ENCODE assay signal across 10 cellular contexts in the genomic region with DNA sequence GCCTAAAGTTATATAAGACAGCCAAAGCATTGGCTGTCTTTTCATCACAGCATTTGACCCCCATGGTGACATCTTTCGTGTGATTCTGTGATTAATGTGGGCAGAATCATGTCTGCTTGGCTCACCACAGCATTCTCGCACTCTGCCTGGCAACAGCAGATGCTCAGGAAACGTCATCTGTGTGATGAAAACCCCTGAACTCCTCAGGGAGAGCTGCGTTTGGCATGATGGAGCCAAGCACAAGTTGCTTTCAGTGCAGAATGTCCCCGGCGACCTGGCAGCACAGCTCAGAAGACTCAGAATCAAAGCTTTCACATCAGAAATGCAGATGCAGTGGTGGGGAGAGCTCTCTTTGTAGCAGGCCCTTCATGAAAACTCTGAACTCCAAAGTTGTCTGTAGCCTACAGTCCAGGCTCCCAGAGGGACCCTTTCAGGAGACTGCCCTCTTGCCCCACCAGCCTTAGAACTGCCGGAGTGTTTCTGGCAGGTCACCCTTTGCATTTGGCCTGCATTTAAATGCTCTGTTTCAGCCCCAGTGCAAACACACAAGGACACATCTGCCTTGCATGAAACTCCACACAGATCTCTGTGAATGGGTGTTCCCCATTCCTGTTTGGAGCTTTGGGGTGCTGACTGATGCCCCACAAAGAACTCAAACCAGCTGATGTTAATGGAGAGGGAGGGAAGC.
A peak's percentile ranks its signal among the peaks of the same experiment; 100 is the strongest.
DNase-seq lines count a peak whose midpoint lies in the region; ATAC-seq and TF ChIP-seq lines count a peak whose summit lies in the region.
"Had no signal": no experiment of that assay in that cellular context is flagged by ENCODE, and none has a peak within 500 bp of the region (broad histone marks: within the 10 kb centered on the region; RNA-seq: fewer than 3 reads in every experiment).

No MANE protein-coding gene starts in this region.

- intact Hi-C loops in uterus (cut with DNase I; ENCODE audit: low total_unique reads), result no loop called here

- peaks cover 4% of the 10 kb centered on the region for H3K27me3 Mint-ChIP-seq in activated naive CD4-positive, alpha-beta T cell treated with anti-CD3 and anti-CD28 coated beads, Interleukin-2, amount 10 ng/mL, durations not matched to agents 7 days and 5 days
- peaks cover 3% of the 10 kb centered on the region for H3K27me3 Mint-ChIP-seq in glutamatergic neuron (ENCODE audit: unreplicated experiment)

- H3K27ac Mint-ChIP-seq in activated naive CD4-positive, alpha-beta T cell treated with anti-CD3 and anti-CD28 coated beads, Interleukin-2, amount 50 U/mL, for 72 hours, result no peak overlapping the region
- H3K27ac Mint-ChIP-seq in activated naive CD4-positive, alpha-beta T cell treated with anti-CD3 and anti-CD28 coated beads, Interleukin-2, amount 10 ng/mL, durations not matched to agents 7 days and 5 days, result no peak overlapping the region
- peak overlapping the region; percentile 16 for H3K27ac Mint-ChIP-seq in glutamatergic neuron (ENCODE audit: unreplicated experiment)
- H3K27ac Mint-ChIP-seq: CD4-positive, CD25-positive, alpha-beta regulatory T cell had no signal

- H3K4me3 Mint-ChIP-seq in activated naive CD4-positive, alpha-beta T cell treated with anti-CD3 and anti-CD28 coated beads, Interleukin-2, amount 10 ng/mL, durations not matched to agents 7 days and 5 days, result no peak overlapping the region
- no peak overlapping the region for H3K4me3 Mint-ChIP-seq in glutamatergic neuron (ENCODE audit: unreplicated experiment)
- H3K4me3 Mint-ChIP-seq: CD4-positive, CD25-positive, alpha-beta regulatory T cell had no signal

- CTCF ChIA-PET in activated naive CD4-positive, alpha-beta T cell treated with anti-CD3 and anti-CD28 coated beads, Interleukin-2, amount 10 ng/mL, durations not matched to agents 7 days and 5 days (lab: Charles Lee), result no interaction called here

- no peaks in the 10 kb centered on the region for H3K27me3 ChIP-seq in uterus
- no peaks in the 10 kb centered on the region for H3K27me3 ChIP-seq in effector memory CD4-positive, alpha-beta T cell (replicated peaks; ENCODE audit: control insufficient read depth, insufficient read depth, low read length, poor library complexity, severe bottlenecking)

- TF ChIP-seq CTCF in glutamatergic neuron (IDR thresholded peaks at IDR 0.05; ENCODE audit: partially characterized antibody, unreplicated experiment) (no peak), uterus (IDR thresholded peaks at IDR 0.05) (no peak), GM10266 (IDR thresholded peaks at IDR 0.05; ENCODE audit: control insufficient read depth, insufficient read depth, low read depth, missing control alignments) (no peak)

- H3K4me3 ChIP-seq in uterus, result no peak overlapping the region
- H3K4me3 ChIP-seq in effector memory CD4-positive, alpha-beta T cell (ENCODE audit: insufficient read depth, low read depth, low read length, poor library complexity, severe bottlenecking), result no peak overlapping the region

- H3K4me1 ChIP-seq in uterus, result no peaks in the 10 kb centered on the region
- no peaks in the 10 kb centered on the region for H3K4me1 ChIP-seq in effector memory CD4-positive, alpha-beta T cell (ENCODE audit: control insufficient read depth, insufficient read depth, low read length, poor library complexity, severe bottlenecking)

- ATAC-seq in activated naive CD4-positive, alpha-beta T cell treated with anti-CD3 and anti-CD28 coated beads, Interleukin-2, amount 50 U/mL, for 72 hours, result peak; percentile 62 to 81
- peak; percentile 79 for ATAC-seq in HG03521 (IDR thresholded peaks at IDR 0.05; ENCODE audit: unreplicated experiment)

- no peaks in the 10 kb centered on the region for H3K36me3 ChIP-seq in uterus
- no peaks in the 10 kb centered on the region for H3K36me3 ChIP-seq in effector memory CD4-positive, alpha-beta T cell (ENCODE audit: control insufficient read depth, insufficient read depth, low read length)

- H3K4me1 Mint-ChIP-seq in activated naive CD4-positive, alpha-beta T cell treated with anti-CD3 and anti-CD28 coated beads, Interleukin-2, amount 10 ng/mL, durations not matched to agents 7 days and 5 days, result no peaks in the 10 kb centered on the region
- H3K4me1 Mint-ChIP-seq in glutamatergic neuron (ENCODE audit: low read depth, unreplicated experiment), result peaks cover 17% of the 10 kb centered on the region
- H3K4me1 Mint-ChIP-seq: CD4-positive, CD25-positive, alpha-beta regulatory T cell had no signal

- H3K27ac ChIP-seq in uterus, result no peak overlapping the region
- H3K27ac ChIP-seq in effector memory CD4-positive, alpha-beta T cell (ENCODE audit: insufficient read depth, low read length, poor library complexity, severe bottlenecking), result no peak overlapping the region

- DNase-seq in activated naive CD4-positive, alpha-beta T cell treated with anti-CD3 and anti-CD28 coated beads, Interleukin-2, amount 50 U/mL, for 72 hours (ENCODE audit: low spot score in 2 of 2), result no peak
- no peak for DNase-seq in activated naive CD4-positive, alpha-beta T cell treated with anti-CD3 and anti-CD28 coated beads, Interleukin-2, amount 10 ng/mL, durations not matched to agents 7 days and 5 days
- DNase-seq in glutamatergic neuron, result no peak
- peak; percentile 32 to 50 for DNase-seq in uterus
- no peak for DNase-seq in effector memory CD4-positive, alpha-beta T cell
- DNase-seq in GM10266 (ENCODE audit: extremely low spot score), result no peak
- DNase-seq in superior temporal gyrus (ENCODE audit: extremely low spot score), result no peak
- DNase-seq: CD4-positive, CD25-positive, alpha-beta regulatory T cell; NCI-H446 had no signal

- H3K9me3 Mint-ChIP-seq in activated naive CD4-positive, alpha-beta T cell treated with anti-CD3 and anti-CD28 coated beads, Interleukin-2, amount 50 U/mL, for 72 hours, result peaks cover 3 to 9% of the 10 kb centered on the region in 2 donors
- H3K9me3 Mint-ChIP-seq in activated naive CD4-positive, alpha-beta T cell treated with anti-CD3 and anti-CD28 coated beads, Interleukin-2, amount 10 ng/mL, durations not matched to agents 7 days and 5 days, result no peaks in the 10 kb centered on the region
- peaks cover 7% of the 10 kb centered on the region for H3K9me3 Mint-ChIP-seq in glutamatergic neuron (ENCODE audit: unreplicated experiment)

- H3K9me3 ChIP-seq in uterus, result no peaks in the 10 kb centered on the region
- H3K9me3 ChIP-seq in effector memory CD4-positive, alpha-beta T cell (ENCODE audit: control insufficient read depth, low read length), result no peaks in the 10 kb centered on the region

- peaks cover 3 to 4% of the 10 kb centered on the region in 2 donors for H3K36me3 Mint-ChIP-seq in activated naive CD4-positive, alpha-beta T cell treated with anti-CD3 and anti-CD28 coated beads, Interleukin-2, amount 50 U/mL, for 72 hours
- H3K36me3 Mint-ChIP-seq in activated naive CD4-positive, alpha-beta T cell treated with anti-CD3 and anti-CD28 coated beads, Interleukin-2, amount 10 ng/mL, durations not matched to agents 7 days and 5 days, result no peaks in the 10 kb centered on the region
- peaks cover 12% of the 10 kb centered on the region for H3K36me3 Mint-ChIP-seq in glutamatergic neuron (ENCODE audit: unreplicated experiment)
- H3K36me3 Mint-ChIP-seq: CD4-positive, CD25-positive, alpha-beta regulatory T cell had no signal

- TF ChIP-seq POLR2A in uterus (IDR thresholded peaks at IDR 0.05), result no peak

Comparison
In these comparisons a context has a peak if more than half of its experiments do, and no peak if none do; other contexts are left out.
1. DNase-seq: peak in uterus (2 of 2); none in activated naive CD4-positive, alpha-beta T cell treated with anti-CD3 and anti-CD28 coated beads, Interleukin-2, amount 50 U/mL, for 72 hours (0 of 2), activated naive CD4-positive, alpha-beta T cell treated with anti-CD3 and anti-CD28 coated beads, Interleukin-2, amount 10 ng/mL, durations not matched to agents 7 days and 5 days (single experiment), glutamatergic neuron (single experiment), effector memory CD4-positive, alpha-beta T cell (0 of 3), GM10266 (single experiment) and superior temporal gyrus (single experiment).